Comparison of ENCODE assay signal across 8 cellular contexts in the genomic region with DNA sequence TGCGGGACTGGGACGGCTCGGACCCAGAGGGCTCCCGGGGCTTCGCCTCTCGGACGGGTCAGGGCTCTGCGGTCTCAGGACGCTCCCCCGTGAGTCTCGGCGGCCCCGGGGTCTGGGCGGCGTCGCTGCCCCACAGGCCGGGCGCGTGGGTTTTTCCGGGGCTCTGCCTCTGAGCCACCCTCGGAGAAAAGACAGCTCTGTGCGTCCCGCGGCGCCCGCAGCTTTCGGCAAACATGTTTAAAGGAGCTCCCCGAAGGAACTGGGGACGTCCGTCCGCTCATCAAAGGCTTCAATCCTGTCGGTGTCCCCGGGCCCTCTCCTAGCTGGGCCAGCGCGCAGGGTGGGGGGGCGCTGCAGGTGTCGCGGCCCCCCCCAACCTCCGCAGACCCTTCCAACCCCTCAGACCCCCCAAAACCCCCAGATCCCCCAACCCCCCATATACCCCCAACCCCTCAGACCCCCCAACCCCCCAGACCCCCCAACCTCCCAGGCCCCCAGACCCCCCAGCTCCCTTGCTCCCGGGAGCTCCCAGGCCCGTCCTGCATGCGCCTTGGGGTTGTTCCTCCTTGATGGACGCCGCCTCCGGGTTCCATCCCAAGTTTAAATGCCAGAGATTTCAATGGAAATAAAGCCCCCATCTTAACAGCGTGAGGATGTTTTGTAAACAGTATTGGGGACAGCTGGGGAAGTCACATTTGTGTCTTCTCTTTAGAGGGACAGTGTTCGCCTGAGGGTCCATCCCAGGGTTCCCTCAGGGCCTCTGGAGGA. TPM values are rescaled to one million over a fixed set of nuclear protein-coding genes. Genes with fewer than 3 reads are reported as not detected.
DNase-seq lines count a peak whose midpoint lies in the region; TF ChIP-seq lines count a peak whose summit lies in the region.

No MANE protein-coding gene starts in this region.

- peaks cover 0 to 4% of the 10 kb centered on the region in 2 donors for H3K9me3 ChIP-seq in CD4-positive, alpha-beta memory T cell (ENCODE audit: control insufficient read depth in 1 of 2, low read length in 2 of 2)

- peak in 4 of 5 donors; percentile 39 to 68 (median 43) for DNase-seq in CD4-positive, alpha-beta memory T cell
- DNase-seq in Jurkat, Clone E6-1 (ENCODE audit: low read depth, low spot score): no peak
- peak; percentile 30 for DNase-seq in activated T-helper 2 cell treated with anti-CD3 and anti-CD28 coated beads, Interferon-gamma antibody, Interleukin-2, Interleukin-4, amounts not matched to agents 10 μg/mL and 5 μg/mL and 100 μg/mL, durations not matched to agents 14 hours and 24 hours and 36 hours (ENCODE audit: low spot score)
- DNase-seq in hepatic stellate cell (ENCODE audit: low spot score): peak; percentile 47
- DNase-seq in HPDE6-E6E7 (ENCODE audit: extremely low spot score): no peak
- no peak for DNase-seq in globus pallidus (ENCODE audit: low spot score)
- DNase-seq in GM10248 (ENCODE audit: extremely low spot score): no peak

- CTCF ChIA-PET in CD4-positive, alpha-beta memory T cell (lab: Charles Lee; ENCODE audit: partially characterized antibody): interaction anchor here (1.2 kb wide), 1 partner anchor 13 kb away, joined by 3 read pairs; no protein-coding TSS in a partner anchor
- CTCF ChIA-PET in GM10248 (lab: Yijun Ruan, JAX): interaction anchor here (1.7 to 4.8 kb wide), 3 partner anchors 84 to 175 kb away, joined by 7 to 36 read pairs (median 9); no protein-coding TSS in a partner anchor

- H3K27me3 Mint-ChIP-seq in CD4-positive, alpha-beta memory T cell: peaks cover 3 to 5% of the 10 kb centered on the region in 2 donors
- H3K27me3 Mint-ChIP-seq in activated T-helper 2 cell treated with anti-CD3 and anti-CD28 coated beads, Interferon-gamma antibody, Interleukin-2, Interleukin-4, amounts not matched to agents 10 μg/mL and 5 μg/mL and 100 μg/mL, durations not matched to agents 14 hours and 24 hours and 36 hours (ENCODE audit: low read depth): peaks cover 12% of the 10 kb centered on the region

- H3K9me3 Mint-ChIP-seq in CD4-positive, alpha-beta memory T cell: peaks cover 0 to 6% (median 3%) of the 10 kb centered on the region in 8 donors
- H3K9me3 Mint-ChIP-seq in activated T-helper 2 cell treated with anti-CD3 and anti-CD28 coated beads, Interferon-gamma antibody, Interleukin-2, Interleukin-4, amounts not matched to agents 10 μg/mL and 5 μg/mL and 100 μg/mL, durations not matched to agents 14 hours and 24 hours and 36 hours: peaks cover 15% of the 10 kb centered on the region

- H3K4me3 ChIP-seq in CD4-positive, alpha-beta memory T cell (ENCODE audit: low read length in 2 of 2): peak overlapping the region in 1 of 2 donors; percentile 58
- peak overlapping the region; percentile 48 for H3K4me3 ChIP-seq in Jurkat, Clone E6-1 (ENCODE audit: low read length)
- H3K4me3 ChIP-seq in skin epidermis: peak overlapping the region; percentile 33 to 98 (median 81)

- H3K4me1 ChIP-seq in CD4-positive, alpha-beta memory T cell (ENCODE audit: insufficient read depth, low read length): peaks cover 11% of the 10 kb centered on the region

- peak overlapping the region; percentile 17 to 66 (median 52) for H3K4me3 Mint-ChIP-seq in CD4-positive, alpha-beta memory T cell
- H3K4me3 Mint-ChIP-seq in activated T-helper 2 cell treated with anti-CD3 and anti-CD28 coated beads, Interferon-gamma antibody, Interleukin-2, Interleukin-4, amounts not matched to agents 10 μg/mL and 5 μg/mL and 100 μg/mL, durations not matched to agents 14 hours and 24 hours and 36 hours (ENCODE audit: low read depth): peak overlapping the region; percentile 52

- POLR2A ChIA-PET in CD4-positive, alpha-beta memory T cell (lab: Charles Lee; ENCODE audit: partially characterized antibody): interaction anchor here (1.3 to 2.9 kb wide), 3 partner anchors 114 to 282 kb away, joined by 4 to 22 read pairs (median 7); a partner anchor contains a TSS
- POLR2A ChIA-PET in GM10248 (lab: Yijun Ruan, JAX): no interaction called here

- TF ChIP-seq CTCF in GM10248 (IDR thresholded peaks at IDR 0.05; ENCODE audit: control extremely low read depth, extremely low read depth, low read depth, missing control alignments): no peak

- no peaks in the 10 kb centered on the region for H3K36me3 ChIP-seq in CD4-positive, alpha-beta memory T cell (ENCODE audit: insufficient read depth, low read length)

- H3K27me3 ChIP-seq in CD4-positive, alpha-beta memory T cell (ENCODE audit: insufficient read depth, low read length): no peaks in the 10 kb centered on the region

- no peak overlapping the region for H3K27ac Mint-ChIP-seq in CD4-positive, alpha-beta memory T cell
- no peak overlapping the region for H3K27ac Mint-ChIP-seq in activated T-helper 2 cell treated with anti-CD3 and anti-CD28 coated beads, Interferon-gamma antibody, Interleukin-2, Interleukin-4, amounts not matched to agents 10 μg/mL and 5 μg/mL and 100 μg/mL, durations not matched to agents 14 hours and 24 hours and 36 hours

- intact Hi-C loops in CD4-positive, alpha-beta memory T cell (cut with micrococcal nuclease): loop anchor here (1.0 to 5.0 kb wide), 9 partner anchors 48 to 282 kb away; a partner anchor contains a TSS
- intact Hi-C loops in activated T-helper 2 cell treated with anti-CD3 and anti-CD28 coated beads, Interferon-gamma antibody, Interleukin-2, Interleukin-4, amounts not matched to agents 10 μg/mL and 5 μg/mL and 100 μg/mL, durations not matched to agents 14 hours and 24 hours and 36 hours (cut with micrococcal nuclease): loop anchor here (2.0 to 10.0 kb wide), 5 partner anchors 52 to 190 kb away; a partner anchor contains a TSS

- H3K4me1 Mint-ChIP-seq in CD4-positive, alpha-beta memory T cell: peaks cover 3 to 18% (median 8%) of the 10 kb centered on the region in 4 donors
- H3K4me1 Mint-ChIP-seq in activated T-helper 2 cell treated with anti-CD3 and anti-CD28 coated beads, Interferon-gamma antibody, Interleukin-2, Interleukin-4, amounts not matched to agents 10 μg/mL and 5 μg/mL and 100 μg/mL, durations not matched to agents 14 hours and 24 hours and 36 hours (ENCODE audit: low read depth): peaks cover 8% of the 10 kb centered on the region

- peak overlapping the region; percentile 53 for H3K27ac ChIP-seq in CD4-positive, alpha-beta memory T cell (ENCODE audit: low read depth, low read length)
- H3K27ac ChIP-seq in skin epidermis: peak overlapping the region in 8 of 21 experiments; percentile 17 to 89 (median 53)

- H3K36me3 Mint-ChIP-seq in CD4-positive, alpha-beta memory T cell: peaks cover 6 to 15% of the 10 kb centered on the region in 2 donors
- H3K36me3 Mint-ChIP-seq in activated T-helper 2 cell treated with anti-CD3 and anti-CD28 coated beads, Interferon-gamma antibody, Interleukin-2, Interleukin-4, amounts not matched to agents 10 μg/mL and 5 μg/mL and 100 μg/mL, durations not matched to agents 14 hours and 24 hours and 36 hours (ENCODE audit: low read depth): peaks cover 24% of the 10 kb centered on the region

RNA-seq across cellular contexts. Expression of a gene that starts 1.0 kb away (rescaled TPM):
- 10 to 100 TPM; 15.0 to 15.1 TPM for total RNA-seq in CD4-positive, alpha-beta memory T cell
- polyA plus RNA-seq in CD4-positive, alpha-beta memory T cell: 1 to 10 TPM; 3.8 to 7.9 TPM
- polyA plus RNA-seq in Jurkat, Clone E6-1 (2012; ENCODE audit: insufficient read depth, insufficient read length): 11.3 TPM
- total RNA-seq in activated T-helper 2 cell treated with anti-CD3 and anti-CD28 coated beads, Interferon-gamma antibody, Interleukin-2, Interleukin-4, amounts not matched to agents 10 μg/mL and 5 μg/mL and 100 μg/mL, durations not matched to agents 14 hours and 24 hours and 36 hours: 20.5 and 22.1 TPM in 2 replicates

RNA-seq across cellular contexts. Expression of a gene that starts 42.8 kb away (rescaled TPM):
- total RNA-seq in CD4-positive, alpha-beta memory T cell: not detected
- polyA plus RNA-seq in CD4-positive, alpha-beta memory T cell: not detected
- not detected for polyA plus RNA-seq in Jurkat, Clone E6-1 (2012; ENCODE audit: insufficient read depth, insufficient read length)
- total RNA-seq in activated T-helper 2 cell treated with anti-CD3 and anti-CD28 coated beads, Interferon-gamma antibody, Interleukin-2, Interleukin-4, amounts not matched to agents 10 μg/mL and 5 μg/mL and 100 μg/mL, durations not matched to agents 14 hours and 24 hours and 36 hours: not detected in 2 replicates

RNA-seq across cellular contexts. Expression of a gene that starts 56.8 kb away (rescaled TPM):
- not detected for total RNA-seq in CD4-positive, alpha-beta memory T cell
- under 1 TPM; 0.27 to 0.45 TPM for polyA plus RNA-seq in CD4-positive, alpha-beta memory T cell
- polyA plus RNA-seq in Jurkat, Clone E6-1 (2012; ENCODE audit: insufficient read depth, insufficient read length): not detected
- total RNA-seq in activated T-helper 2 cell treated with anti-CD3 and anti-CD28 coated beads, Interferon-gamma antibody, Interleukin-2, Interleukin-4, amounts not matched to agents 10 μg/mL and 5 μg/mL and 100 μg/mL, durations not matched to agents 14 hours and 24 hours and 36 hours: not detected in 2 replicates

Comparison
In these comparisons a context has a peak if more than half of its experiments do, and no peak if none do; other contexts are left out.
1. DNase-seq: peak in CD4-positive, alpha-beta memory T cell (4 of 5), activated T-helper 2 cell treated with anti-CD3 and anti-CD28 coated beads, Interferon-gamma antibody, Interleukin-2, Interleukin-4, amounts not matched to agents 10 μg/mL and 5 μg/mL and 100 μg/mL, durations not matched to agents 14 hours and 24 hours and 36 hours (single experiment) and hepatic stellate cell (single experiment); none in Jurkat, Clone E6-1 (single experiment), HPDE6-E6E7 (single experiment), globus pallidus (single experiment) and GM10248 (single experiment).